In genomic region chr12:67271976-67272375, GRCh38 we compare ENCODE assay signal across 1 cellular context.
TF ChIP-seq lines count a peak whose summit lies in the region.

No MANE protein-coding gene starts in this region.

TF ChIP-seq in HEK293, 187 proteins besides CTCF, POLR2A, EP300 and RAD21 (continued from another document):
- TF ChIP-seq ZNF280C (tag by site-specific recombination; IDR thresholded peaks at IDR 0.05), result no peak
- no peak for TF ChIP-seq ZNF514 (tag by site-specific recombination; IDR thresholded peaks at IDR 0.05)
